8 cellular contexts compared by ENCODE assay signal in the genomic region with DNA sequence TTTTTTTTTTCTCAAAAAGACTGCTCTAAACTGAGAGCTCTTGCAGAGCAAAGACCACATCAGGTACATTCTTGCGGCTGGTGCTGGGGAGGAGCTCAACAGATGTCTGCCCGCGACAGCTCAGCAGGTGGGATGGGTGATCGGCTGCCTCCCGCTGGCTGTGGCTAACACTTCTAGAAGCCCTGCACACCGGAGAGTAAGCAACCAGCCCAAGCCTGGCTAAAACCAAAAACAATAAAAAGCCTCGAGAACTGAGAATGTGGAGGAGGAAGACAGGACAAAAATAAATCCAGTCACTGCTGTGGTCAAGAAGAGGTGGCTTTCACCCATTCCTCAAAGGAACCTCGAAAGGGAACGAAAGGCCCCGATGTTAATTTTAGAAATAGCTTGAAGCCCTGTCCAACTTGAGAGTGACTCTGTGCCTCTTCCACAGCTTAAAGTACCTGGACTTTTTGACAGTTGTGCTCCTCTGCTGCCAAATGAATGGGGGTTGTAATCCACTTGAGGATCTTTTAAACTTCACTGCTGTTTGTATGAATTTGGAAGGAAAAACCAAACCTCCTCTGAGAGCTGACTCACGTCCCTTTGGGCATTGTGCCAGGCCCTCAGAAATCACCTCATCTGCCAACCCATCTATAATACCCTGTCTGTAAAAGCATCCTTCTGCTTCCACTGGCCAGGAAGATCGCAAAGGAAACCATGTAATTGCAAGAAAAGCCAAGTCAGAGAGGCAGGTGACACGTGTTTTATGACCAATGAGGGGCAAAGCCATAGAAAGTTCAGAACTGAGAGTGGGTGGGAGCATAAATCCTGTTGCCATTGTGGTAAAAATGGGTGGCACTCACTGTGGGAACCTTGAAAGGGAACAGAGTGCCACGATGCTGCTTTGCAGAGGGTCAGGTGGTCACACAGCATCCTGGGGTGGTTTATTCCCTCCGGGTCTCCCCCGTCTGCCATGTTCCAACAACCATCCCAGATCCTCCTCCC.
DNase-seq lines count a peak whose midpoint lies in the region; ATAC-seq and TF ChIP-seq lines count a peak whose summit lies in the region.

No MANE protein-coding gene starts in this region.

- CTCF ChIA-PET in IMR-90 (lab: Yijun Ruan, JAX): no interaction called here

- no peak overlapping the region for H3K18ac ChIP-seq in IMR-90 (ENCODE audit: low read depth, low read length)

- H2AK9ac ChIP-seq in IMR-90 (replicated peaks; ENCODE audit: low read depth, low read length, poor library complexity): no peak overlapping the region

- H3K9ac ChIP-seq in IMR-90 (ENCODE audit: low read depth, low read length): no peak overlapping the region

- no peak overlapping the region for H4K91ac ChIP-seq in IMR-90 (ENCODE audit: insufficient read depth, low read depth, low read length)

- no peaks in the 10 kb centered on the region for H4K20me1 ChIP-seq in IMR-90 (ENCODE audit: insufficient read depth, low read length)

- H3K4ac ChIP-seq in IMR-90 (ENCODE audit: low read depth, low read length): no peak overlapping the region

- no peak overlapping the region for H4K8ac ChIP-seq in IMR-90 (ENCODE audit: low read depth in 2 of 2, low read length in 2 of 2)

- no peak overlapping the region for H3K56ac ChIP-seq in IMR-90 (ENCODE audit: extremely low read depth, insufficient read depth, low read length)

- H3K27ac ChIP-seq in IMR-90 (ENCODE audit: insufficient read depth, low read length) (no peak overlapping the region), tibial artery (no peak overlapping the region), coronary artery (peak overlapping the region in 1 of 2 donors; percentile 9)

- H2AFZ ChIP-seq in IMR-90 (replicated peaks; ENCODE audit: low read length, poor library complexity): no peak overlapping the region

- TF ChIP-seq POLR2A in IMR-90 (IDR thresholded peaks at IDR 0.05; ENCODE audit: low read depth, low read length): no peak

- H3K14ac ChIP-seq in IMR-90 (replicated peaks; ENCODE audit: low read depth, low read length): no peak overlapping the region

- H2BK20ac ChIP-seq in IMR-90 (ENCODE audit: low read depth, low read length): no peak overlapping the region

- no peak overlapping the region for H2BK15ac ChIP-seq in IMR-90 (ENCODE audit: low read depth, low read length)

- in situ Hi-C loops in IMR-90 (cut with MboI; ENCODE audit: low sequenced_read_pairs) (no loop called here), astrocyte of the spinal cord (cut with HindIII; ENCODE audit: low sequenced_read_pairs) (no loop called here)

- ATAC-seq in GM21423 (IDR thresholded peaks at IDR 0.05; ENCODE audit: unreplicated experiment) (peak; percentile 75), IMR-90 (ENCODE audit: low read depth) (no peak)

- H3K79me1 ChIP-seq in IMR-90 (ENCODE audit: low read depth in 1 of 2, low read length in 2 of 2): no peaks in the 10 kb centered on the region

- DNase-seq in DMS79 treated with DMSO at 0.1 percent for 48 hours (lab: John Stamatoyannopoulos, UW) (peak; percentile 77), IMR-90 (peak; percentile 21), T-helper 22 cell (ENCODE audit: low read depth) (peak; percentile 71), astrocyte of the spinal cord (ENCODE audit: low read depth, low spot score) (peak; percentile 12), tibial artery (no peak), coronary artery (ENCODE audit: low spot score) (no peak)
- peak; percentile 27 to 64 (median 46) for DNase-seq in stimulated activated CD4-positive, alpha-beta T cell treated with anti-CD3 and anti-CD28 coated beads, Interleukin-1b, Interleukin-23, amount 100 ng/mL, for 24 hours (ENCODE audit: low read depth in 4 of 4, low spot score in 1 of 4)

- no peak overlapping the region for H3K4me2 ChIP-seq in IMR-90 (ENCODE audit: low read depth, low read length)

- H2AK5ac ChIP-seq in IMR-90 (ENCODE audit: low read depth, low read length): no peak overlapping the region

- H3K9me3 ChIP-seq in IMR-90 (ENCODE audit: control insufficient read depth, insufficient read depth, low read length) (peaks cover 2% of the 10 kb centered on the region; the same call in 1 of the 2 replicates), tibial artery (no peaks in the 10 kb centered on the region)

- H3K23ac ChIP-seq in IMR-90 (ENCODE audit: low read depth, low read length): no peak overlapping the region

- no peak overlapping the region for H4K5ac ChIP-seq in IMR-90 (ENCODE audit: low read depth, low read length)

- intact Hi-C loops in IMR-90 (cut with micrococcal nuclease) (no loop called here), tibial artery (cut with DNase I; ENCODE audit: low total_unique reads) (no loop called here)

- 16% methylated on average over 2 of the region's 16 CpGs; no CpG with 5 or more reads in 1 of the 2 experiments for WGBS in IMR-90 (ENCODE audit: extremely low coverage in 2 of 2, insufficient read length in 1 of 2), 2 experiments

- H3K4me1 ChIP-seq in IMR-90 (ENCODE audit: control insufficient read depth, insufficient read depth, low read length) (no peaks in the 10 kb centered on the region), tibial artery (peaks cover 0 to 2% (median 0%) of the 10 kb centered on the region in 4 donors)

- no peak overlapping the region for H3K4me3 ChIP-seq in IMR-90 (ENCODE audit: insufficient read depth, low read depth, low read length)
- H3K4me3 ChIP-seq in astrocyte of the spinal cord (ENCODE audit: low read depth, low read length): no peak overlapping the region
- no peak overlapping the region for H3K4me3 ChIP-seq in tibial artery
- no peak overlapping the region for H3K4me3 ChIP-seq in coronary artery

- TF ChIP-seq RAD21 in IMR-90 (IDR thresholded peaks at IDR 0.05; ENCODE audit: low read length): no peak

- H2BK120ac ChIP-seq in IMR-90 (ENCODE audit: low read depth, low read length): no peak overlapping the region

- POLR2A ChIA-PET in IMR-90 (lab: Charles Lee; ENCODE audit: unreplicated experiment): interaction anchor here (0.6 kb wide), 1 partner anchor 35 kb away, joined by 5 read pairs; no protein-coding TSS in a partner anchor

- H2BK5ac ChIP-seq in IMR-90 (ENCODE audit: low read depth, low read length, poor library complexity, severe bottlenecking): no peak overlapping the region

- H3K27me3 ChIP-seq in IMR-90 (ENCODE audit: control insufficient read depth, insufficient read depth, low read length) (peaks cover 75% of the 10 kb centered on the region), tibial artery (peaks cover 0 to 34% of the 10 kb centered on the region in 2 donors)

- TF ChIP-seq CTCF in IMR-90 (conservative IDR thresholded peaks at IDR 0.05; ENCODE audit: low read depth, low read length): no peak
- TF ChIP-seq CTCF in astrocyte of the spinal cord (IDR thresholded peaks at IDR 0.05; ENCODE audit: low read depth, low read length): no peak
- no peak for TF ChIP-seq CTCF in tibial artery (IDR thresholded peaks at IDR 0.05)
- no peak for TF ChIP-seq CTCF in coronary artery (IDR thresholded peaks at IDR 0.05)

- H3K36me3 ChIP-seq in IMR-90 (ENCODE audit: control insufficient read depth, insufficient read depth, low read length): no peaks in the 10 kb centered on the region
- H3K36me3 ChIP-seq in tibial artery: no peaks in the 10 kb centered on the region

- H3K9me1 ChIP-seq in IMR-90 (ENCODE audit: insufficient read depth, low read length): no peaks in the 10 kb centered on the region

- dilution Hi-C loops in IMR-90 (cut with HindIII; ENCODE audit: low sequenced_read_pairs, unreplicated experiment): no loop called here

- no TSS peak for BruUV-seq in IMR-90 (replicated peaks; lab: Mats Ljungman, UMichigan)

TF ChIP-seq in IMR-90, 13 proteins besides CTCF, POLR2A, EP300 and RAD21:
- TF ChIP-seq SMC3 (IDR thresholded peaks at IDR 0.05; ENCODE audit: low read depth, low read length): no peak
- no peak for TF ChIP-seq MXI1 (IDR thresholded peaks at IDR 0.05; ENCODE audit: borderline replicate concordance, low read depth, low read length)
- no peak for TF ChIP-seq MAZ (IDR thresholded peaks at IDR 0.05; ENCODE audit: borderline replicate concordance, low read depth, low read length)
- no peak for TF ChIP-seq MAFK (IDR thresholded peaks at IDR 0.05; ENCODE audit: low read depth, low read length)
- TF ChIP-seq BHLHE40 (IDR thresholded peaks at IDR 0.05; ENCODE audit: low read depth, low read length): no peak
- TF ChIP-seq NFE2L2 (IDR thresholded peaks at IDR 0.05; ENCODE audit: low read depth, low read length): no peak
- TF ChIP-seq, protein P1, sequence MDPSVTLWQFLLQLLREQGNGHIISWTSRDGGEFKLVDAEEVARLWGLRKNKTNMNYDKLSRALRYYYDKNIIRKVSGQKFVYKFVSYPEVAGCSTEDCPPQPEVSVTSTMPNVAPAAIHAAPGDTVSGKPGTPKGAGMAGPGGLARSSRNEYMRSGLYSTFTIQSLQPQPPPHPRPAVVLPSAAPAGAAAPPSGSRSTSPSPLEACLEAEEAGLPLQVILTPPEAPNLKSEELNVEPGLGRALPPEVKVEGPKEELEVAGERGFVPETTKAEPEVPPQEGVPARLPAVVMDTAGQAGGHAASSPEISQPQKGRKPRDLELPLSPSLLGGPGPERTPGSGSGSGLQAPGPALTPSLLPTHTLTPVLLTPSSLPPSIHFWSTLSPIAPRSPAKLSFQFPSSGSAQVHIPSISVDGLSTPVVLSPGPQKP (IDR thresholded peaks at IDR 0.05; ENCODE audit: borderline replicate concordance, low read depth, low read length): no peak
- no peak for TF ChIP-seq CHD1 (IDR thresholded peaks at IDR 0.05; ENCODE audit: low read depth, low read length)
- no peak for TF ChIP-seq CEBPB (IDR thresholded peaks at IDR 0.05; ENCODE audit: low read depth, low read length)
- TF ChIP-seq, protein P2, sequence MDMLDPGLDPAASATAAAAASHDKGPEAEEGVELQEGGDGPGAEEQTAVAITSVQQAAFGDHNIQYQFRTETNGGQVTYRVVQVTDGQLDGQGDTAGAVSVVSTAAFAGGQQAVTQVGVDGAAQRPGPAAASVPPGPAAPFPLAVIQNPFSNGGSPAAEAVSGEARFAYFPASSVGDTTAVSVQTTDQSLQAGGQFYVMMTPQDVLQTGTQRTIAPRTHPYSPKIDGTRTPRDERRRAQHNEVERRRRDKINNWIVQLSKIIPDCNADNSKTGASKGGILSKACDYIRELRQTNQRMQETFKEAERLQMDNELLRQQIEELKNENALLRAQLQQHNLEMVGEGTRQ (IDR thresholded peaks at IDR 0.05; ENCODE audit: low read depth, low read length): no peak
- no peak for TF ChIP-seq RFX5 (IDR thresholded peaks at IDR 0.05; ENCODE audit: low read depth, low read length)

Comparison
In these comparisons a context has a peak if more than half of its experiments do, and no peak if none do; other contexts are left out.
1. DNase-seq: peak in DMS79 treated with DMSO at 0.1 percent for 48 hours (single experiment), IMR-90 (single experiment), T-helper 22 cell (single experiment), astrocyte of the spinal cord (single experiment) and stimulated activated CD4-positive, alpha-beta T cell treated with anti-CD3 and anti-CD28 coated beads, Interleukin-1b, Interleukin-23, amount 100 ng/mL, for 24 hours (4 of 4); none in tibial artery (0 of 2) and coronary artery (single experiment).